Comparison of ENCODE assay signal across 8 cellular contexts in genomic region chrX:6758234-6758633, GRCh38.
"Had no signal": no experiment of that assay in that cellular context is flagged by ENCODE, and none has a peak within 500 bp of the region (broad histone marks: within the 10 kb centered on the region; RNA-seq: fewer than 3 reads in every experiment).

No MANE protein-coding gene starts in this region.

- H3K4me2 ChIP-seq: GM23338 had no signal

- FAIRE-seq: H54, HTR-8/SVneo, K562 had no signal

- H2AFZ ChIP-seq: GM23338 had no signal

- H3K4me3 Mint-ChIP-seq: GM23338, H9 had no signal

- ATAC-seq: GM23338, K562 had no signal

- DNase-seq: H9, HCEC 1CT, IMR-90, KG1 had no signal

- H3K4me3 ChIP-seq: GM23338, K562 had no signal

- H3K27ac Mint-ChIP-seq: GM23338, H9 had no signal
